In the genomic region with DNA sequence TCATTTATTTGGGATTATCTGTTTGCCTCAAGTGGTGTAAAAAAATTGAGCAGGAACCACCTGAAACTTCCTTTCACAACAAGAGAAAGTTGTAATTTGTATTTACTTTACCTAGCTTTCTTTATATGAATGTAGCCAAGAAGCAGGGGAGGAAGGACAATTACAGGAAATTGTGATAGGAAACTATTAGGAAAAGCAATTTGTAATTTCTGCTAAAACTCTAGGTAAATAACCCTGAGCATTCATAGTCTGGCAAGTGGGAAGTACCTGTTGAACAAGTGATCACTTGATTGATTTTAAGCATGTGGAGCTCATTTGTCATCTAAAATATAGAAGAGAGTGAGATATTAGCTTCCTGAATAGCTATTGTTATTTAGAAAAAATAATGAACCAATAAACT, we compare ENCODE assay signal across 17 cellular contexts. TPM values are rescaled to one million over a fixed set of nuclear protein-coding genes. Genes with fewer than 3 reads are reported as not detected.
DNase-seq lines count a peak whose midpoint lies in the region; ATAC-seq and TF ChIP-seq lines count a peak whose summit lies in the region.
"Had no signal": no experiment of that assay in that cellular context is flagged by ENCODE, and none has a peak within 500 bp of the region (broad histone marks: within the 10 kb centered on the region; RNA-seq: fewer than 3 reads in every experiment).

No MANE protein-coding gene starts in this region.

- H3K27ac ChIP-seq in breast epithelium (no peak overlapping the region), esophagus squamous epithelium (peak overlapping the region in 3 of 4 donors; percentile 5 to 78 (median 67)), muscle layer of duodenum (ENCODE audit: low read length) (peak overlapping the region; percentile 45), uterus (peak overlapping the region; percentile 63 to 73)
- H3K27ac ChIP-seq: adrenal gland had no signal

- H3K4me3 ChIP-seq in breast epithelium, result no peak overlapping the region
- peak overlapping the region in 2 of 4 donors; percentile 47 to 65 for H3K4me3 ChIP-seq in esophagus squamous epithelium
- H3K4me3 ChIP-seq in muscle layer of duodenum (ENCODE audit: low read depth in 1 of 2, low read length in 2 of 2), result no peak overlapping the region
- H3K4me3 ChIP-seq in uterus, result no peak overlapping the region
- H3K4me3 ChIP-seq: adrenal gland had no signal

- H3K9me3 Mint-ChIP-seq in MCF 10A (ENCODE audit: unreplicated experiment), result no peaks in the 10 kb centered on the region
- H3K9me3 Mint-ChIP-seq: activated CD8-positive, alpha-beta T cell treated with anti-CD3 and anti-CD28 coated beads for 36 hours; CD4-positive, alpha-beta memory T cell had no signal

- H3K27me3 ChIP-seq in breast epithelium (no peaks in the 10 kb centered on the region), esophagus squamous epithelium (no peaks in the 10 kb centered on the region), muscle layer of duodenum (ENCODE audit: low read depth, low read length) (no peaks in the 10 kb centered on the region), uterus (no peaks in the 10 kb centered on the region)
- H3K27me3 ChIP-seq: adrenal gland, Peyer's patch had no signal

- no peaks in the 10 kb centered on the region for H3K36me3 ChIP-seq in breast epithelium
- H3K36me3 ChIP-seq in esophagus squamous epithelium, result no peaks in the 10 kb centered on the region
- no peaks in the 10 kb centered on the region for H3K36me3 ChIP-seq in muscle layer of duodenum (ENCODE audit: control insufficient read depth in 1 of 2, insufficient read depth in 2 of 2, low read length in 2 of 2)
- no peaks in the 10 kb centered on the region for H3K36me3 ChIP-seq in uterus
- H3K36me3 ChIP-seq: adrenal gland, Peyer's patch had no signal

- no TSS peak for BruUV-seq in MCF 10A (replicated peaks; lab: Mats Ljungman, UMichigan)

- H3K36me3 Mint-ChIP-seq in MCF 10A (ENCODE audit: insufficient read depth, unreplicated experiment), result peaks cover 12% of the 10 kb centered on the region
- H3K36me3 Mint-ChIP-seq: CD4-positive, alpha-beta memory T cell had no signal

- TF ChIP-seq CTCF in MCF 10A (IDR thresholded peaks at IDR 0.05; ENCODE audit: unreplicated experiment) (no peak), breast epithelium (IDR thresholded peaks at IDR 0.05) (no peak), esophagus squamous epithelium (IDR thresholded peaks at IDR 0.05) (no peak), uterus (IDR thresholded peaks at IDR 0.05) (no peak)

- ATAC-seq in HG03354 (IDR thresholded peaks at IDR 0.05; ENCODE audit: poor library complexity, severe bottlenecking, unreplicated experiment), result no peak
- ATAC-seq: activated CD8-positive, alpha-beta T cell treated with anti-CD3 and anti-CD28 coated beads for 36 hours had no signal

- H3K27ac Mint-ChIP-seq in MCF 10A (ENCODE audit: low read depth, unreplicated experiment), result peak overlapping the region; percentile 98
- H3K27ac Mint-ChIP-seq: activated CD8-positive, alpha-beta T cell treated with anti-CD3 and anti-CD28 coated beads for 36 hours; CD4-positive, alpha-beta memory T cell had no signal

- POLR2A ChIA-PET in MCF 10A (lab: Yijun Ruan, JAX), result interaction anchor here (0.6 to 8.6 kb wide), 6 partner anchors 8 to 743 kb away, joined by 3 to 73 read pairs (median 10); no protein-coding TSS in a partner anchor

- peak overlapping the region; percentile 33 for H3K4me3 Mint-ChIP-seq in MCF 10A (ENCODE audit: unreplicated experiment)
- H3K4me3 Mint-ChIP-seq: activated CD8-positive, alpha-beta T cell treated with anti-CD3 and anti-CD28 coated beads for 36 hours; CD4-positive, alpha-beta memory T cell had no signal

- TF ChIP-seq POLR2A in breast epithelium (IDR thresholded peaks at IDR 0.05) (no peak), esophagus squamous epithelium (IDR thresholded peaks at IDR 0.05) (no peak), uterus (IDR thresholded peaks at IDR 0.05) (no peak)

- H3K9me3 ChIP-seq in breast epithelium (no peaks in the 10 kb centered on the region), esophagus squamous epithelium (no peaks in the 10 kb centered on the region), muscle layer of duodenum (ENCODE audit: control insufficient read depth in 1 of 2, low read length in 2 of 2) (no peaks in the 10 kb centered on the region), uterus (no peaks in the 10 kb centered on the region)
- H3K9me3 ChIP-seq: adrenal gland, Peyer's patch had no signal

- DNase-seq in MCF 10A (ENCODE audit: unreplicated experiment) (no peak), breast epithelium (ENCODE audit: low spot score in 2 of 2) (no peak), esophagus squamous epithelium (lab: John Stamatoyannopoulos, UW) (no peak), uterus (no peak), middle frontal gyrus (ENCODE audit: extremely low spot score, low spot score) (no peak), NCI-H446 (lab: John Stamatoyannopoulos, UW) (no peak)
- DNase-seq: activated CD8-positive, alpha-beta T cell treated with anti-CD3 and anti-CD28 coated beads for 36 hours; adrenal gland; CD4-positive, alpha-beta memory T cell; head of caudate nucleus; kidney glomerular epithelial cell; NCI-H187 treated with DMSO at 0.1 percent for 48 hours; NCI-H526; Peyer's patch had no signal

- H3K4me1 Mint-ChIP-seq in MCF 10A (ENCODE audit: insufficient read depth, unreplicated experiment), result peaks cover 49% of the 10 kb centered on the region

- intact Hi-C loops in MCF 10A (cut with micrococcal nuclease) (no loop called here), breast epithelium (cut with DNase I; ENCODE audit: low total_unique reads) (no loop called here), esophagus squamous epithelium (cut with DNase I) (no loop called here), uterus (cut with DNase I; ENCODE audit: low total_unique reads) (no loop called here)

- H3K4me1 ChIP-seq in breast epithelium (no peaks in the 10 kb centered on the region), esophagus squamous epithelium (peaks cover 0 to 56% (median 8%) of the 10 kb centered on the region in 3 donors), muscle layer of duodenum (ENCODE audit: control insufficient read depth in 1 of 2, insufficient read depth in 2 of 2, low read length in 2 of 2) (no peaks in the 10 kb centered on the region), uterus (no peaks in the 10 kb centered on the region)

- H3K27me3 Mint-ChIP-seq in MCF 10A (ENCODE audit: insufficient read depth, unreplicated experiment), result no peaks in the 10 kb centered on the region
- H3K27me3 Mint-ChIP-seq: progenitor cell of endocrine pancreas had no signal

- CTCF ChIA-PET in MCF 10A (lab: Yijun Ruan, JAX), result interaction anchor here (0.8 to 2.6 kb wide), 9 partner anchors 18 to 744 kb away, joined by 3 to 22 read pairs (median 3); no protein-coding TSS in a partner anchor

RNA-seq across cellular contexts. Expression of a gene that starts 5.0 kb away (rescaled TPM):
- total RNA-seq in MCF 10A (2022), result 67.4 and 71.1 TPM in 2 replicates
- 100 to 1,000 TPM in 1 of 3 donors, 10 to 100 TPM in 2; 52.4 to 105 (median 90.1) TPM for total RNA-seq in breast epithelium
- 10 to 100 TPM in 2 of 4 donors, 1 to 10 TPM in 2; 3.5 to 89.6 (median 22.5) TPM for total RNA-seq in esophagus squamous epithelium
- total RNA-seq in uterus, result 100 to 1,000 TPM in 1 of 4 donors, 10 to 100 TPM in 3; 88.5 to 135 (median 99.2) TPM
- total RNA-seq: activated CD8-positive, alpha-beta T cell treated with anti-CD3 and anti-CD28 coated beads for 36 hours; CD4-positive, alpha-beta memory T cell had no signal

Comparison
In these comparisons a context has a peak if more than half of its experiments do, and no peak if none do; other contexts are left out.
1. H3K27ac ChIP-seq: peak in esophagus squamous epithelium (3 of 4), muscle layer of duodenum (single experiment) and uterus (2 of 2); none in breast epithelium (0 of 2).